14 cellular contexts compared by ENCODE assay signal in the genomic region with DNA sequence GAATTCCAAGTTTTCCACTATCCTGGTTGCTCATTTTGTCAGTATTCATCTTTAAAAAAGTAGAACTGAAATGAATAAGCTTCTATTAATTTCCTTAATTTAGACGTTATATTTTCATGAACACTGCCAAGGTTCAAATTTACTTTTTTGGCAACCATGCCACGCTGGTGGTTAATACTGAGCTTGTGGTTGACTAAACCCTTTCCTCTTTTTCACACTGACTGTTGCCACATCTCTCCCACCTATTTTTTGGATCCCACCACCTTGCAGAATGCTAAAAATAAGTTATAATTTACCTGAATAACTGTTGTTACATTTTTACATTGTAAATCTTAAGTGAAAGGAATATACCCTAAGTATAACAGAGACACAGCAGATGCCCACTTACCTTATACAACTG. TPM values are rescaled to one million over a fixed set of nuclear protein-coding genes. Genes with fewer than 3 reads are reported as not detected.
"Had no signal": no experiment of that assay in that cellular context is flagged by ENCODE, and none has a peak within 500 bp of the region (broad histone marks: within the 10 kb centered on the region; RNA-seq: fewer than 3 reads in every experiment).

No MANE protein-coding gene starts in this region.

- DNase-seq: activated CD4-positive, alpha-beta memory T cell treated with anti-CD3 and anti-CD28 coated beads for 36 hours; activated CD4-positive, alpha-beta T cell treated with anti-CD3 and anti-CD28 coated beads for 4 hours; activated T-cell treated with anti-CD3 and anti-CD28 coated beads for 4 hours; effector CD4-positive, alpha-beta T cell; head of caudate nucleus; immature natural killer cell; kidney glomerular epithelial cell; left ventricle myocardium inferior; mammary epithelial cell; midbrain; right lobe of liver; stimulated activated CD4-positive, alpha-beta T cell treated with anti-CD3 and anti-CD28 coated beads, Interleukin-4, amount 100 ng/mL, for 24 hours; testis had no signal

RNA-seq across cellular contexts. Expression of a gene that starts 45.0 kb away (rescaled TPM):
- total RNA-seq: activated CD4-positive, alpha-beta memory T cell treated with anti-CD3 and anti-CD28 coated beads for 36 hours; activated T-helper 1 cell treated with anti-CD3 and anti-CD28 coated beads, Interleukin-12 subunit alpha, Interleukin-12 subunit beta, Interleukin-2, Interleukin-4 antibody, amounts not matched to agents 30 ng/mL and 10 ng/mL and 1 ng/mL, durations not matched to agents 14 hours and 24 hours and 36 hours; mammary epithelial cell had no signal
